In genomic region chr19:40510526-40511115, GRCh38 we compare ENCODE assay signal across 19 cellular contexts. TPM values are rescaled to one million over a fixed set of nuclear protein-coding genes. Genes with fewer than 3 reads are reported as not detected.
"Had no signal": no experiment of that assay in that cellular context is flagged by ENCODE, and none has a peak within 500 bp of the region (broad histone marks: within the 10 kb centered on the region; RNA-seq: fewer than 3 reads in every experiment).

No MANE protein-coding gene starts in this region.

- H3K36me3 Mint-ChIP-seq: activated naive CD4-positive, alpha-beta T cell treated with anti-CD3 and anti-CD28 coated beads, Interleukin-2, amount 10 ng/mL, durations not matched to agents 7 days and 5 days; memory B cell; natural killer cell treated with Interleukin-12 subunit alpha and Interleukin-12 subunit beta and Interleukin-15 and Interleukin-18, amount 100 ng/mL, for 72 hours had no signal

- DNase-seq: activated CD4-positive, alpha-beta memory T cell treated with anti-CD3 and anti-CD28 coated beads, Interleukin-2, amount 10 ng/mL, durations not matched to agents 7 days and 5 days; activated CD4-positive, alpha-beta T cell treated with anti-CD3 and anti-CD28 coated beads, Interleukin-2, amount 10 ng/mL, durations not matched to agents 24 days and 14 days; activated effector memory CD4-positive, alpha-beta T cell treated with anti-CD3 and anti-CD28 coated beads, Interleukin-2, amount 50 U/mL, for 16 hours; activated naive CD4-positive, alpha-beta T cell treated with anti-CD3 and anti-CD28 coated beads, Interleukin-2, amount 10 ng/mL, durations not matched to agents 7 days and 5 days; dorsolateral prefrontal cortex; effector memory CD8-positive, alpha-beta T cell; esophagus squamous epithelium; heart right ventricle; left colon; ovary; right cardiac atrium; stimulated activated CD4-positive, alpha-beta T cell treated with anti-CD3 and anti-CD28 coated beads, Interleukin-12 subunit alpha, Interleukin-12 subunit beta, amount 100 ng/mL, for 4 hours; stimulated activated CD4-positive, alpha-beta T cell treated with anti-CD3 and anti-CD28 coated beads, Interleukin-4, amount 100 ng/mL, for 4 hours; stimulated activated naive CD8-positive, alpha-beta T cell treated with anti-CD3 and anti-CD28 coated beads, Interleukin-15, Interleukin-2, amounts not matched to agents 100 U/mL and 50 U/mL, for 24 hours; upper lobe of left lung had no signal

- H3K4me3 ChIP-seq: dorsolateral prefrontal cortex, esophagus squamous epithelium, heart right ventricle, ovary, prostate gland, upper lobe of left lung had no signal

- H3K36me3 ChIP-seq: esophagus squamous epithelium, heart right ventricle, ovary, prostate gland, upper lobe of left lung had no signal

- H3K27ac ChIP-seq: dorsolateral prefrontal cortex, esophagus squamous epithelium, heart right ventricle, ovary, prostate gland, upper lobe of left lung had no signal

- H3K27ac Mint-ChIP-seq: activated CD4-positive, alpha-beta memory T cell treated with anti-CD3 and anti-CD28 coated beads, Interleukin-2, amount 10 ng/mL, durations not matched to agents 7 days and 5 days; activated CD4-positive, alpha-beta T cell treated with anti-CD3 and anti-CD28 coated beads, Interleukin-2, amount 10 ng/mL, durations not matched to agents 24 days and 14 days; activated naive CD4-positive, alpha-beta T cell treated with anti-CD3 and anti-CD28 coated beads, Interleukin-2, amount 10 ng/mL, durations not matched to agents 7 days and 5 days; effector memory CD8-positive, alpha-beta T cell; memory B cell; natural killer cell treated with Interleukin-12 subunit alpha and Interleukin-12 subunit beta and Interleukin-15 and Interleukin-18, amount 100 ng/mL, for 72 hours had no signal

- H3K9me3 Mint-ChIP-seq: activated CD4-positive, alpha-beta memory T cell treated with anti-CD3 and anti-CD28 coated beads, Interleukin-2, amount 10 ng/mL, durations not matched to agents 7 days and 5 days; activated CD4-positive, alpha-beta T cell treated with anti-CD3 and anti-CD28 coated beads, Interleukin-2, amount 10 ng/mL, durations not matched to agents 24 days and 14 days; activated naive CD4-positive, alpha-beta T cell treated with anti-CD3 and anti-CD28 coated beads, Interleukin-2, amount 10 ng/mL, durations not matched to agents 7 days and 5 days; central memory CD8-positive, alpha-beta T cell; effector memory CD8-positive, alpha-beta T cell; memory B cell; natural killer cell treated with Interleukin-12 subunit alpha and Interleukin-12 subunit beta and Interleukin-15 and Interleukin-18, amount 100 ng/mL, for 72 hours had no signal

- ATAC-seq: effector memory CD8-positive, alpha-beta T cell; heart right ventricle; left colon; natural killer cell treated with Interleukin-12 subunit alpha and Interleukin-12 subunit beta and Interleukin-15 and Interleukin-18, amount 100 ng/mL, for 72 hours; right cardiac atrium; stimulated activated naive CD8-positive, alpha-beta T cell treated with anti-CD3 and anti-CD28 coated beads, Interleukin-15, Interleukin-2, amounts not matched to agents 100 U/mL and 50 U/mL, for 24 hours had no signal

- H3K27me3 ChIP-seq: ovary had no signal

- H3K4me3 Mint-ChIP-seq: activated CD4-positive, alpha-beta memory T cell treated with anti-CD3 and anti-CD28 coated beads, Interleukin-2, amount 10 ng/mL, durations not matched to agents 7 days and 5 days; activated CD4-positive, alpha-beta T cell treated with anti-CD3 and anti-CD28 coated beads, Interleukin-2, amount 10 ng/mL, durations not matched to agents 24 days and 14 days; activated naive CD4-positive, alpha-beta T cell treated with anti-CD3 and anti-CD28 coated beads, Interleukin-2, amount 10 ng/mL, durations not matched to agents 7 days and 5 days; central memory CD8-positive, alpha-beta T cell; effector memory CD8-positive, alpha-beta T cell; memory B cell; natural killer cell treated with Interleukin-12 subunit alpha and Interleukin-12 subunit beta and Interleukin-15 and Interleukin-18, amount 100 ng/mL, for 72 hours had no signal

- H3K9me3 ChIP-seq: esophagus squamous epithelium, heart right ventricle, ovary, prostate gland, upper lobe of left lung had no signal

- H3K4me1 Mint-ChIP-seq: central memory CD8-positive, alpha-beta T cell had no signal

RNA-seq across cellular contexts. Expression of gene SPTBN4, which starts 43.8 kb away (rescaled TPM):
- total RNA-seq: natural killer cell treated with Interleukin-12 subunit alpha and Interleukin-12 subunit beta and Interleukin-15 and Interleukin-18, amount 100 ng/mL, for 72 hours had no signal
